Comparison of ENCODE assay signal across 18 cellular contexts in the genomic region with DNA sequence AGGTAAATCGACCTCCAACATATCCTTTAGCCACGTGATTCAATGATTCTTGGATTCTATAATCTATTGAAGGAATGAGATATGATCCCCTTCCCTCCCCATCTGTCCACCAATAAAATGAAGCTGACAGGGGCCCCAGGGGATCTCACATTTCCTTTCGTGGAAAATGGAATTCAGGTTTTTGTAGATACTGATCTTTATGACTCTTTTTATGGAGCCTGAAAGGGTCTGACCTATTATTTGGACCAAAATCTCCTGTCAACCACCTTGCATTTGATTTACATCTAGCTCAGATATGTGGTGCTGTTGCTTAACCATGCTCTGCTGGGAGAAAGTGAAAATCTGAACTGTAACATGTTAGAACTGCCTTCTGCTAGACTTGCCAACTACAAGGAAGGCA.
DNase-seq lines count a peak whose midpoint lies in the region; ATAC-seq and TF ChIP-seq lines count a peak whose summit lies in the region.
"Had no signal": no experiment of that assay in that cellular context is flagged by ENCODE, and none has a peak within 500 bp of the region (broad histone marks: within the 10 kb centered on the region; RNA-seq: fewer than 3 reads in every experiment).

No MANE protein-coding gene starts in this region.

- H3K4me1 Mint-ChIP-seq in nephron progenitor cell = peaks cover 16% of the 10 kb centered on the region
- H3K4me1 Mint-ChIP-seq: CD4-positive, alpha-beta memory T cell had no signal

- POLR2A ChIA-PET in HEK293 (lab: Yijun Ruan, JAX) = no interaction called here

- no peak for ATAC-seq in HG03139 (IDR thresholded peaks at IDR 0.05; ENCODE audit: unreplicated experiment)

- H3K4me3 Mint-ChIP-seq in nephron progenitor cell = no peak overlapping the region
- H3K4me3 Mint-ChIP-seq: CD4-positive, alpha-beta memory T cell; HFFc6 had no signal

- H3K4me1 ChIP-seq in HEK293 (ENCODE audit: control insufficient read depth, insufficient read depth, low read length) = peaks cover 4% of the 10 kb centered on the region; the same call in 1 of the 2 replicates

- no peak overlapping the region for H3K4me3 ChIP-seq in HEK293 (ENCODE audit: low read depth, low read length)
- H3K4me3 ChIP-seq in fibroblast of villous mesenchyme (ENCODE audit: low read depth, low read length) = no peak overlapping the region

- H3K27me3 Mint-ChIP-seq in nephron progenitor cell (ENCODE audit: low read depth, poor library complexity) = peaks cover 4% of the 10 kb centered on the region

- intact Hi-C loops in cardiac septum (cut with DNase I) = no loop called here

- H3K36me3 ChIP-seq in HEK293 (ENCODE audit: control insufficient read depth in 2 of 2, insufficient read depth in 1 of 2, low read length in 2 of 2) = no peaks in the 10 kb centered on the region

- H3K9me3 Mint-ChIP-seq in nephron progenitor cell = no peaks in the 10 kb centered on the region
- H3K9me3 Mint-ChIP-seq: HFFc6 had no signal

- DNase-seq in M059J (ENCODE audit: low read depth) (peak; percentile 77), fibroblast of villous mesenchyme (ENCODE audit: low read depth) (peak; percentile 16), nephron progenitor cell (peak; percentile 12), NCI-H2107 (lab: John Stamatoyannopoulos, UW) (no peak), cardiac septum (ENCODE audit: low spot score) (no peak)
- DNase-seq in activated effector memory CD4-positive, alpha-beta T cell treated with Interleukin-2 at 50 U/mL for 16 hours = no peak
- DNase-seq: C1 segment of cervical spinal cord; Calu3; CD4-positive, alpha-beta memory T cell; COR-L47; DMS79; GF-D8; GOT3; H7; HCEC 1CT; HFFc6 had no signal

- H3K27ac ChIP-seq in HEK293 (ENCODE audit: extremely low read depth, low read depth, low read length) = peak overlapping the region; percentile 26; the same call in 1 of the 2 replicates

- TF ChIP-seq CTCF in HEK293 (tag by site-specific recombination; IDR thresholded peaks at IDR 0.05) (no peak), fibroblast of villous mesenchyme (IDR thresholded peaks at IDR 0.05; ENCODE audit: insufficient read depth, low read depth, low read length) (no peak), nephron progenitor cell (IDR thresholded peaks at IDR 0.05) (no peak)

- H3K9me3 ChIP-seq in HEK293 (ENCODE audit: control insufficient read depth, insufficient read depth, low read depth, low read length) = no peaks in the 10 kb centered on the region

- CTCF ChIA-PET in HEK293 (lab: Yijun Ruan, JAX) = no interaction called here

- no peak overlapping the region for H3K27ac Mint-ChIP-seq in nephron progenitor cell
- H3K27ac Mint-ChIP-seq: CD4-positive, alpha-beta memory T cell; HFFc6 had no signal

- no peaks in the 10 kb centered on the region for H3K36me3 Mint-ChIP-seq in nephron progenitor cell (ENCODE audit: low read depth)
- H3K36me3 Mint-ChIP-seq: CD4-positive, alpha-beta memory T cell had no signal

TF ChIP-seq in HEK293, 187 proteins besides CTCF, POLR2A, EP300 and RAD21 (continues in another document):
- peak; percentile 63; the same call in 1 of the 2 replicates for TF ChIP-seq ZNF366 (tag by site-specific recombination; conservative IDR thresholded peaks at IDR 0.05)
- no peak for TF ChIP-seq ZNF184 (tag by site-specific recombination; IDR thresholded peaks at IDR 0.05)
- no peak for TF ChIP-seq ZNF707 (tag by site-specific recombination; IDR thresholded peaks at IDR 0.05)
- no peak for TF ChIP-seq ZNF701 (tag by site-specific recombination; IDR thresholded peaks at IDR 0.05)
- no peak for TF ChIP-seq ZNF132 (tag by site-specific recombination; IDR thresholded peaks at IDR 0.05; ENCODE audit: borderline replicate concordance)
- peak; percentile 77 for TF ChIP-seq TCF7L2 (IDR thresholded peaks at IDR 0.05; ENCODE audit: borderline replicate concordance, low read depth, low read length)
- peak; percentile 93 for TF ChIP-seq ZNF843 (tag by site-specific recombination; IDR thresholded peaks at IDR 0.05)
- peak; percentile 57; the same call in 1 of the 2 replicates for TF ChIP-seq OSR2 (tag by site-specific recombination; IDR thresholded peaks at IDR 0.05)
- peak; percentile 89 for TF ChIP-seq ZNF561 (tag by site-specific recombination; IDR thresholded peaks at IDR 0.05; ENCODE audit: borderline replicate concordance)
- no peak for TF ChIP-seq BCL11B (tag by site-specific recombination; IDR thresholded peaks at IDR 0.05; ENCODE audit: low read depth)
- TF ChIP-seq, protein P1, sequence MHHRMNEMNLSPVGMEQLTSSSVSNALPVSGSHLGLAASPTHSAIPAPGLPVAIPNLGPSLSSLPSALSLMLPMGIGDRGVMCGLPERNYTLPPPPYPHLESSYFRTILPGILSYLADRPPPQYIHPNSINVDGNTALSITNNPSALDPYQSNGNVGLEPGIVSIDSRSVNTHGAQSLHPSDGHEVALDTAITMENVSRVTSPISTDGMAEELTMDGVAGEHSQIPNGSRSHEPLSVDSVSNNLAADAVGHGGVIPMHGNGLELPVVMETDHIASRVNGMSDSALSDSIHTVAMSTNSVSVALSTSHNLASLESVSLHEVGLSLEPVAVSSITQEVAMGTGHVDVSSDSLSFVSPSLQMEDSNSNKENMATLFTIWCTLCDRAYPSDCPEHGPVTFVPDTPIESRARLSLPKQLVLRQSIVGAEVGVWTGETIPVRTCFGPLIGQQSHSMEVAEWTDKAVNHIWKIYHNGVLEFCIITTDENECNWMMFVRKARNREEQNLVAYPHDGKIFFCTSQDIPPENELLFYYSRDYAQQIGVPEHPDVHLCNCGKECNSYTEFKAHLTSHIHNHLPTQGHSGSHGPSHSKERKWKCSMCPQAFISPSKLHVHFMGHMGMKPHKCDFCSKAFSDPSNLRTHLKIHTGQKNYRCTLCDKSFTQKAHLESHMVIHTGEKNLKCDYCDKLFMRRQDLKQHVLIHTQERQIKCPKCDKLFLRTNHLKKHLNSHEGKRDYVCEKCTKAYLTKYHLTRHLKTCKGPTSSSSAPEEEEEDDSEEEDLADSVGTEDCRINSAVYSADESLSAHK (tag by site-specific recombination; IDR thresholded peaks at IDR 0.05) = peak; percentile 68
- TF ChIP-seq SP7 (tag by site-specific recombination; IDR thresholded peaks at IDR 0.05) = peak; percentile 94
- TF ChIP-seq, protein P2, sequence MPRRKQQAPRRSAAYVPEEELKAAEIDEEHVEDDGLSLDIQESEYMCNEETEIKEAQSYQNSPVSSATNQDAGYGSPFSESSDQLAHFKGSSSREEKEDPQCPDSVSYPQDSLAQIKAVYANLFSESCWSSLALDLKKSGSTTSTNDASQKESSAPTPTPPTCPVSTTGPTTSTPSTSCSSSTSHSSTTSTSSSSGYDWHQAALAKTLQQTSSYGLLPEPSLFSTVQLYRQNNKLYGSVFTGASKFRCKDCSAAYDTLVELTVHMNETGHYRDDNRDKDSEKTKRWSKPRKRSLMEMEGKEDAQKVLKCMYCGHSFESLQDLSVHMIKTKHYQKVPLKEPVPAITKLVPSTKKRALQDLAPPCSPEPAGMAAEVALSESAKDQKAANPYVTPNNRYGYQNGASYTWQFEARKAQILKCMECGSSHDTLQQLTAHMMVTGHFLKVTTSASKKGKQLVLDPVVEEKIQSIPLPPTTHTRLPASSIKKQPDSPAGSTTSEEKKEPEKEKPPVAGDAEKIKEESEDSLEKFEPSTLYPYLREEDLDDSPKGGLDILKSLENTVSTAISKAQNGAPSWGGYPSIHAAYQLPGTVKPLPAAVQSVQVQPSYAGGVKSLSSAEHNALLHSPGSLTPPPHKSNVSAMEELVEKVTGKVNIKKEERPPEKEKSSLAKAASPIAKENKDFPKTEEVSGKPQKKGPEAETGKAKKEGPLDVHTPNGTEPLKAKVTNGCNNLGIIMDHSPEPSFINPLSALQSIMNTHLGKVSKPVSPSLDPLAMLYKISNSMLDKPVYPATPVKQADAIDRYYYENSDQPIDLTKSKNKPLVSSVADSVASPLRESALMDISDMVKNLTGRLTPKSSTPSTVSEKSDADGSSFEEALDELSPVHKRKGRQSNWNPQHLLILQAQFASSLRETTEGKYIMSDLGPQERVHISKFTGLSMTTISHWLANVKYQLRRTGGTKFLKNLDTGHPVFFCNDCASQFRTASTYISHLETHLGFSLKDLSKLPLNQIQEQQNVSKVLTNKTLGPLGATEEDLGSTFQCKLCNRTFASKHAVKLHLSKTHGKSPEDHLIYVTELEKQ (tag by site-specific recombination; IDR thresholded peaks at IDR 0.05; ENCODE audit: borderline replicate concordance) = no peak
- peak; percentile 39; the same call in 1 of the 2 replicates for TF ChIP-seq HOXD13 (CRISPR knock-in tag; IDR thresholded peaks at IDR 0.05; ENCODE audit: borderline replicate concordance)
- peak; percentile 29; the same call in 1 of the 2 replicates for TF ChIP-seq KLF10 (tag by site-specific recombination; IDR thresholded peaks at IDR 0.05)
- TF ChIP-seq SETDB1 (IDR thresholded peaks at IDR 0.05; ENCODE audit: insufficient read length, low read length) = peak; percentile 20
- no peak for TF ChIP-seq ZFP69B (tag by site-specific recombination; IDR thresholded peaks at IDR 0.05)
- TF ChIP-seq, protein P3, sequence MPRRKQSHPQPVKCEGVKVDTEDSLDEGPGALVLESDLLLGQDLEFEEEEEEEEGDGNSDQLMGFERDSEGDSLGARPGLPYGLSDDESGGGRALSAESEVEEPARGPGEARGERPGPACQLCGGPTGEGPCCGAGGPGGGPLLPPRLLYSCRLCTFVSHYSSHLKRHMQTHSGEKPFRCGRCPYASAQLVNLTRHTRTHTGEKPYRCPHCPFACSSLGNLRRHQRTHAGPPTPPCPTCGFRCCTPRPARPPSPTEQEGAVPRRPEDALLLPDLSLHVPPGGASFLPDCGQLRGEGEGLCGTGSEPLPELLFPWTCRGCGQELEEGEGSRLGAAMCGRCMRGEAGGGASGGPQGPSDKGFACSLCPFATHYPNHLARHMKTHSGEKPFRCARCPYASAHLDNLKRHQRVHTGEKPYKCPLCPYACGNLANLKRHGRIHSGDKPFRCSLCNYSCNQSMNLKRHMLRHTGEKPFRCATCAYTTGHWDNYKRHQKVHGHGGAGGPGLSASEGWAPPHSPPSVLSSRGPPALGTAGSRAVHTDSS (tag by site-specific recombination; IDR thresholded peaks at IDR 0.05) = 0 out of 2 replicates have a peak, but pooled peaks have one; percentile 6
- 0 out of 2 replicates have a peak, but pooled peaks have one; percentile 50 for TF ChIP-seq ZSCAN30 (tag by site-specific recombination; IDR thresholded peaks at IDR 0.05)

Comparison
In these comparisons a context has a peak if more than half of its experiments do, and no peak if none do; other contexts are left out.
1. DNase-seq: peak in M059J (single experiment), fibroblast of villous mesenchyme (single experiment) and nephron progenitor cell (single experiment); none in NCI-H2107 (single experiment), cardiac septum (single experiment) and activated effector memory CD4-positive, alpha-beta T cell treated with Interleukin-2 at 50 U/mL for 16 hours (single experiment).